8 cellular contexts compared by ENCODE assay signal in the genomic region with DNA sequence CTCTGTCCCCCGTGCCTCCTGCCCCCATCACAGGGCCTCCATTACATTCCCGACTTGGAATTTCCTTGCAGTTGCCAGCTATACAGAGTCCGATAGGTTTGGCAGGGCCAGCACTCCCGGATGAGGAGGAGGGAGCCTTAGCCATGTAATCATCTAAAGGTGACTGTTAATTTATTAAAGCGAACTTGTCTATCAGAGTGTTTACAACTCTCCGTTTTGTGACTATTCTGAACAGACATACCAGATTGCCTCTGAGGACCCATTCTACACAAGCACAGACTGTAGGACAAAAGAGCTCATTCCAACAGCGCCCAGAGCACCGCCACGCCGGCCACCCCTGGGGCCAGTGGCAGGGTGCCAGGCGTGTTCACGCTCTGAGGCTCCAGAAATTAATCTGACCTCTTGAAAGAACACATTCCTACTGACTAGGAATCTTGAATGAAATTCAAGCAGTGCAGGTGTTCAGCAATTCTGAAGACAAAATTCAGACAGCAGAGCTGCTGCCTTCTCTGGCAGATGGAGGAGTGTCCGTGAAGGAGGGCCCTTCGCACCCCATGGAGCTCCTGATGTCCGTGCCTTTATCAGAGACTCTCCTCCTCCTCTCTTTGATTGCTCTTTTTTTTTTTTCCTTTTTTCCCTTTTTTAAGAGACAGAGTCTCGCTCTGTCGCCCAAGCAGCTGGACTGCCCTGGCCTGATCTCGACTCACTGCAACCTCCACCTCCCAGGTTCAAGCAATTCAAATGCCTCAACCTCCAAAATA. TPM values are rescaled to one million over a fixed set of nuclear protein-coding genes. Genes with fewer than 3 reads are reported as not detected.
A peak's percentile ranks its signal among the peaks of the same experiment; 100 is the strongest.
DNase-seq lines count a peak whose midpoint lies in the region; ATAC-seq and TF ChIP-seq lines count a peak whose summit lies in the region.

No MANE protein-coding gene starts in this region.

- no peaks in the 10 kb centered on the region for H3K36me3 ChIP-seq in BLaER1
- H3K36me3 ChIP-seq in esophagus muscularis mucosa: no peaks in the 10 kb centered on the region
- H3K36me3 ChIP-seq in neuronal stem cell (replicated peaks in 1 of 2; ENCODE audit: control insufficient read depth in 2 of 2, insufficient read depth in 2 of 2, low read length in 2 of 2): no peaks in the 10 kb centered on the region

- no peak for TF ChIP-seq CTCF in esophagus muscularis mucosa (IDR thresholded peaks at IDR 0.05)

- no peak overlapping the region for H3K9ac ChIP-seq in BLaER1
- H3K9ac ChIP-seq in neuronal stem cell (ENCODE audit: low read depth, low read length, poor library complexity): no peak overlapping the region

- no peak overlapping the region for H2AK5ac ChIP-seq in neuronal stem cell (ENCODE audit: low read depth, low read length)

- H2BK12ac ChIP-seq in neuronal stem cell (ENCODE audit: low read length): no peak overlapping the region

- H3K4ac ChIP-seq in neuronal stem cell (ENCODE audit: low read length): no peak overlapping the region

- no peak overlapping the region for H4K91ac ChIP-seq in neuronal stem cell (ENCODE audit: low read depth, low read length, poor library complexity)

- H3K9me3 ChIP-seq in BLaER1 (no peaks in the 10 kb centered on the region), esophagus muscularis mucosa (no peaks in the 10 kb centered on the region), neuronal stem cell (replicated peaks in 1 of 2; ENCODE audit: control insufficient read depth in 2 of 2, insufficient read depth in 1 of 2, low read depth in 1 of 2, low read length in 2 of 2) (peaks cover 0 to 3% of the 10 kb centered on the region in 2 donors)

- H3K27me3 ChIP-seq in BLaER1 (no peaks in the 10 kb centered on the region), esophagus muscularis mucosa (no peaks in the 10 kb centered on the region), neuronal stem cell (ENCODE audit: control insufficient read depth in 3 of 3, insufficient read depth in 3 of 3, low read depth in 1 of 3, low read length in 3 of 3) (no peaks in the 10 kb centered on the region)

- H3K4me3 ChIP-seq in BLaER1 (no peak overlapping the region), esophagus muscularis mucosa (peak overlapping the region; percentile 29 to 47 (median 38)), neuronal stem cell (ENCODE audit: low read length in 2 of 2) (no peak overlapping the region)

- no peak overlapping the region for H3K18ac ChIP-seq in neuronal stem cell (ENCODE audit: low read length)

- no peak overlapping the region for H2BK120ac ChIP-seq in neuronal stem cell (ENCODE audit: low read depth, low read length)

- DNase-seq in NCI-H446 (lab: John Stamatoyannopoulos, UW) (peak; percentile 27 to 61), esophagus muscularis mucosa (ENCODE audit: extremely low spot score) (peak; percentile 83), neuronal stem cell (ENCODE audit: low spot score) (no peak)
- DNase-seq in stimulated activated naive CD4-positive, alpha-beta T cell treated with Interleukin-2 at 50 U/mL for 16 hours (lab: John Stamatoyannopoulos, UW): no peak
- no peak for DNase-seq in activated CD4-positive, alpha-beta T cell treated with anti-CD3 and anti-CD28 coated beads, Interleukin-2, amount 50 U/mL, for 48 hours
- no peak for DNase-seq in stimulated activated CD4-positive, alpha-beta T cell treated with anti-CD3 and anti-CD28 coated beads, Interleukin-4, amount 100 ng/mL, for 24 hours

- H3K27ac ChIP-seq in BLaER1 (0 out of 2 replicates have a peak overlapping the region, but pooled peaks have one; percentile 13), esophagus muscularis mucosa (replicated peaks in 1 of 4) (peak overlapping the region; percentile 56 to 72 (median 66)), neuronal stem cell (replicated peaks; ENCODE audit: low read length) (no peak overlapping the region)

- H3K4me1 ChIP-seq in BLaER1: peaks cover 16% of the 10 kb centered on the region
- H3K4me1 ChIP-seq in esophagus muscularis mucosa: peaks cover 7 to 25% (median 23%) of the 10 kb centered on the region in 4 donors
- H3K4me1 ChIP-seq in neuronal stem cell (ENCODE audit: control insufficient read depth in 2 of 2, insufficient read depth in 1 of 2, low read depth in 1 of 2, low read length in 2 of 2): peaks cover 8 to 14% of the 10 kb centered on the region in 2 donors

- H3K4me2 ChIP-seq in BLaER1 (peak overlapping the region; percentile 47), neuronal stem cell (ENCODE audit: insufficient read depth, low read length, poor library complexity, severe bottlenecking) (no peak overlapping the region)

- TF ChIP-seq POLR2A in esophagus muscularis mucosa (IDR thresholded peaks at IDR 0.05; ENCODE audit: low read depth): no peak

- intact Hi-C loops in esophagus muscularis mucosa (cut with DNase I): loop anchor here (10.0 kb wide), 1 partner anchor 62 kb away; no protein-coding TSS in a partner anchor

- H2BK15ac ChIP-seq in neuronal stem cell (ENCODE audit: low read length): no peak overlapping the region

- H3K14ac ChIP-seq in neuronal stem cell (ENCODE audit: low read length): no peak overlapping the region

- no peak for TF ChIP-seq EP300 in esophagus muscularis mucosa (IDR thresholded peaks at IDR 0.05)

- peak overlapping the region; percentile 91 for H2AFZ ChIP-seq in neuronal stem cell (ENCODE audit: low read length)

- H2BK5ac ChIP-seq in neuronal stem cell (ENCODE audit: low read length): no peak overlapping the region

- no peaks in the 10 kb centered on the region for H4K20me1 ChIP-seq in BLaER1

- no peak overlapping the region for H3K23ac ChIP-seq in neuronal stem cell (ENCODE audit: low read depth, low read length, poor library complexity)

- H3K79me1 ChIP-seq in neuronal stem cell (ENCODE audit: low read depth, low read length): no peaks in the 10 kb centered on the region

- ATAC-seq in HG03457 (IDR thresholded peaks at IDR 0.05; ENCODE audit: unreplicated experiment): no peak

- WGBS in esophagus muscularis mucosa: 37% methylated on average over 18 of the region's 18 CpGs
- WGBS in neuronal stem cell (ENCODE audit: extremely low coverage in 2 of 2, insufficient read length in 2 of 2, insufficient replicate concordance in 1 of 2), 2 donors: no CpG with 5 or more reads among the region's 18 CpGs

- no peak overlapping the region for H4K8ac ChIP-seq in neuronal stem cell (ENCODE audit: low read depth, low read length)

RNA-seq across cellular contexts. Expression of a gene that starts 58.1 kb away (rescaled TPM):
- total RNA-seq in esophagus muscularis mucosa: 100 to 1,000 TPM; 103 to 164 (median 115) TPM
- 97.0 TPM for polyA plus RNA-seq in neuronal stem cell (2013, experiment 1 of 2)
- polyA plus RNA-seq in neuronal stem cell (2013, experiment 2 of 2): 108 TPM

Comparison
In these comparisons a context has a peak if more than half of its experiments do, and no peak if none do; other contexts are left out.
1. H3K4me3 ChIP-seq: peak in esophagus muscularis mucosa (4 of 4); none in BLaER1 (single experiment) and neuronal stem cell (0 of 2).
2. DNase-seq: peak in NCI-H446 (2 of 2) and esophagus muscularis mucosa (single experiment); none in neuronal stem cell (single experiment), stimulated activated naive CD4-positive, alpha-beta T cell treated with Interleukin-2 at 50 U/mL for 16 hours (single experiment), activated CD4-positive, alpha-beta T cell treated with anti-CD3 and anti-CD28 coated beads, Interleukin-2, amount 50 U/mL, for 48 hours (0 of 2) and stimulated activated CD4-positive, alpha-beta T cell treated with anti-CD3 and anti-CD28 coated beads, Interleukin-4, amount 100 ng/mL, for 24 hours (single experiment).